Comparison of ENCODE assay signal across 21 cellular contexts in the genomic region with DNA sequence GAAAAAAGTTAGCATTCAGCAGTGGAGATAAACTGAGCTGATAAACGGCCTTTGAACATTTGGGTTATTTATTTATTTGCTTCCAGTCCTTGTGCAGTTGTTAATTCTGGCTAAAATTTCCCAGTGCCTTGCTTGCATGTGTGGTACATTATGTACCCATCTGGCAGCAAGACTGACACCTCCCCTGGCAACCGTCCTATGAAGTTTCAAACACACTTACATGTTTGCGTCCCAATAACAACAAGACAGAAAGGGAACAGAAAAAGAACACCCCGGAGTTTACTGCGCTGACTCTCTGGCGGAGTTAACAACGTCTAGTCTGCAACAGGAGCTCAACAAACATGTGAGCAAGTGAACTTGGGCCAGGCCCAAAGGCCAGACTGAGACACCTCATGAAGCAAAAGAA. TPM values are rescaled to one million over a fixed set of nuclear protein-coding genes. Genes with fewer than 3 reads are reported as not detected.
DNase-seq lines count a peak whose midpoint lies in the region; ATAC-seq and TF ChIP-seq lines count a peak whose summit lies in the region.
"Had no signal": no experiment of that assay in that cellular context is flagged by ENCODE, and none has a peak within 500 bp of the region (broad histone marks: within the 10 kb centered on the region; RNA-seq: fewer than 3 reads in every experiment).

No MANE protein-coding gene starts in this region.

- H3K27me3 ChIP-seq in esophagus muscularis mucosa = no peaks in the 10 kb centered on the region
- no peaks in the 10 kb centered on the region for H3K27me3 ChIP-seq in right lobe of liver
- H3K27me3 ChIP-seq in stomach = no peaks in the 10 kb centered on the region

- intact Hi-C loops in esophagus muscularis mucosa (cut with DNase I) (no loop called here), right lobe of liver (cut with DNase I) (no loop called here), stomach (cut with DNase I; ENCODE audit: low total_unique reads) (no loop called here)

- ATAC-seq in right lobe of liver (peak; percentile 85 to 93 (median 90)), HG03135 (IDR thresholded peaks at IDR 0.05; ENCODE audit: unreplicated experiment) (no peak)
- ATAC-seq: activated CD8-positive, alpha-beta memory T cell treated with anti-CD3 and anti-CD28 coated beads, Interleukin-2, amount 10 ng/mL, durations not matched to agents 7 days and 5 days had no signal

- WGBS in esophagus muscularis mucosa = 67% methylated on average over 7 of the region's 7 CpGs
- WGBS in right lobe of liver (ENCODE audit: insufficient coverage, low coverage, low lambda C conversion rate, missing lambda C conversion rate) = 29% methylated on average over 7 of the region's 7 CpGs
- WGBS in stomach, 5 donors = 19 to 47% (median 44%) methylated on average over 7 of the region's 7 CpGs

- TF ChIP-seq EP300 in esophagus muscularis mucosa (IDR thresholded peaks at IDR 0.05) (peak; percentile 3), stomach (IDR thresholded peaks at IDR 0.05) (peak; percentile 18)

- H3K4me3 ChIP-seq in esophagus muscularis mucosa (no peak overlapping the region), right lobe of liver (no peak overlapping the region), stomach (no peak overlapping the region)
- H3K4me3 ChIP-seq: SJSA1 had no signal

- peak; percentile 56 for DNase-seq in RPMI8226
- no peak for DNase-seq in esophagus muscularis mucosa (ENCODE audit: extremely low spot score)
- DNase-seq in right lobe of liver = peak; percentile 42 to 91 (median 82)
- no peak for DNase-seq in stomach
- DNase-seq in NCI-H2227 (lab: John Stamatoyannopoulos, UW; ENCODE audit: unreplicated experiment) = no peak
- no peak for DNase-seq in AG20443 (ENCODE audit: low spot score)
- no peak for DNase-seq in RKO (ENCODE audit: low spot score)
- DNase-seq: activated CD8-positive, alpha-beta memory T cell treated with anti-CD3 and anti-CD28 coated beads, Interleukin-2, amount 10 ng/mL, durations not matched to agents 7 days and 5 days; anterior cingulate cortex; COR-L47; dermis blood vessel endothelial cell; mesendoderm; NCI-H2029; NCI-H510A; stimulated activated CD4-positive, alpha-beta T cell treated with anti-CD3 and anti-CD28 coated beads, Interleukin-4, amount 100 ng/mL, for 1 hour; substantia nigra; T-helper 2 cell had no signal

- H3K4me1 ChIP-seq in esophagus muscularis mucosa = peaks cover 8 to 24% (median 23%) of the 10 kb centered on the region in 4 donors
- peaks cover 0 to 37% (median 18%) of the 10 kb centered on the region in 4 donors for H3K4me1 ChIP-seq in right lobe of liver
- peaks cover 8 to 19% (median 13%) of the 10 kb centered on the region in 4 donors for H3K4me1 ChIP-seq in stomach
- H3K4me1 ChIP-seq: SJSA1 had no signal

- TF ChIP-seq POLR2A in esophagus muscularis mucosa (IDR thresholded peaks at IDR 0.05; ENCODE audit: low read depth) (no peak), right lobe of liver (IDR thresholded peaks at IDR 0.05) (no peak), stomach (IDR thresholded peaks at IDR 0.05) (no peak)

- H3K36me3 ChIP-seq in esophagus muscularis mucosa (no peaks in the 10 kb centered on the region), right lobe of liver (no peaks in the 10 kb centered on the region), stomach (no peaks in the 10 kb centered on the region)
- H3K36me3 ChIP-seq: SJSA1 had no signal

- H3K27ac ChIP-seq in esophagus muscularis mucosa (replicated peaks in 1 of 4) (peak overlapping the region; percentile 40 to 72 (median 51)), right lobe of liver (peak overlapping the region; percentile 54 to 90 (median 89)), stomach (peak overlapping the region in 1 of 5 donors; percentile 52)
- H3K27ac ChIP-seq: epithelial cell of prostate, SJSA1 had no signal

- H3K9me3 ChIP-seq in esophagus muscularis mucosa = no peaks in the 10 kb centered on the region
- H3K9me3 ChIP-seq in right lobe of liver = no peaks in the 10 kb centered on the region
- H3K9me3 ChIP-seq in stomach = no peaks in the 10 kb centered on the region
- H3K9me3 ChIP-seq: SJSA1 had no signal

- no peak for TF ChIP-seq CTCF in esophagus muscularis mucosa (IDR thresholded peaks at IDR 0.05)
- TF ChIP-seq CTCF in right lobe of liver (IDR thresholded peaks at IDR 0.05) = no peak
- no peak for TF ChIP-seq CTCF in stomach (IDR thresholded peaks at IDR 0.05)

RNA-seq across cellular contexts. Expression of gene TRABD2B, which starts 33.6 kb away (rescaled TPM):
- total RNA-seq in esophagus muscularis mucosa (1 to 10 TPM; 4.0 to 7.6 (median 4.1) TPM), right lobe of liver (1 to 10 TPM in 3 of 6 experiments, under 1 TPM in 3; 0.55 to 9.5 (median 1.8) TPM), stomach (1 to 10 TPM in 3 of 5 donors, under 1 TPM in 1, not detected in 1; 0.45 to 2.0 (median 1.2) TPM)
- under 1 TPM; 0.31 to 0.93 (median 0.53) TPM for polyA plus RNA-seq in stomach
- total RNA-seq: activated CD8-positive, alpha-beta memory T cell treated with anti-CD3 and anti-CD28 coated beads, Interleukin-2, amount 10 ng/mL, durations not matched to agents 7 days and 5 days; activated T-helper 2 cell treated with anti-CD3 and anti-CD28 coated beads, Interferon-gamma antibody, Interleukin-2, Interleukin-4, amounts not matched to agents 10 μg/mL and 5 μg/mL and 100 μg/mL, durations not matched to agents 14 hours and 24 hours and 36 hours; dermis blood vessel endothelial cell had no signal

Comparison
In these comparisons a context has a peak if more than half of its experiments do, and no peak if none do; other contexts are left out.
1. DNase-seq: peak in RPMI8226 (single experiment) and right lobe of liver (3 of 3); none in esophagus muscularis mucosa (single experiment), stomach (single experiment), NCI-H2227 (single experiment), AG20443 (single experiment) and RKO (single experiment).